8 cellular contexts compared by ENCODE assay signal in the genomic region with DNA sequence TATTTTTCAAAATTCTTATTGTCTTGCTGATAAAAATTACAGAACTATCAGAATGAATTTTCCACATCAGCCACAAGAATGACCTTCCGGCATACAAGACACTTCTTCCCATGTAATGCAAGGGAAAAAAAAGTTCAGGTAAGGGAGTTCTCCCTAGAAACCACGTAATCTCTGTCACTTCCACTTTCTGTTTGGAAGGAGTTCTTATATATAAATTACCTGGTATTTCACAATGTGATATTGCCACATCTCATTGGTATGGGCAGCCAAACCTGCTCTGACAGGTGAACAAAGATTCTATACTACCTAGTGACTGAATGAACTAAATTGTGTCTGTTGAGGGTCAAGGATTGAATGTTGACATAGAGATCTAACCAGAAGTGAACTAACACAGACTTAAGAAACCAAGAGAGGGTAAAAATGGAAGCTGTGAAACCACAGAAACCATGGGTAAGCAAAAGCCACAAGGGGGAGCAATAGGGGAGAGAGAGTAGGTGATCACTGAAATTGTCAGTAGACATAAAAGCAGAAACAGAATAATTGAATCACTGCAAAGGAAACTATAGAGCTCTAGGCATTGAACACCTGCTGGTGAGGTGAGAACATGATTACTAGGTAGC.
A peak's percentile ranks its signal among the peaks of the same experiment; 100 is the strongest.
DNase-seq lines count a peak whose midpoint lies in the region; ATAC-seq and TF ChIP-seq lines count a peak whose summit lies in the region.

No MANE protein-coding gene starts in this region.

- H3K27me3 Mint-ChIP-seq in nephron progenitor cell (ENCODE audit: low read depth, poor library complexity) = peaks cover 2% of the 10 kb centered on the region

- H3K4me1 ChIP-seq in BLaER1 (peaks cover 21% of the 10 kb centered on the region), PC-9 (replicated peaks; ENCODE audit: insufficient read depth) (no peaks in the 10 kb centered on the region), tibial nerve (no peaks in the 10 kb centered on the region), left ventricle myocardium inferior (no peaks in the 10 kb centered on the region)

- TF ChIP-seq CTCF in PC-9 (conservative IDR thresholded peaks at IDR 0.05) = peak; percentile 49; the same call in 1 of the 2 replicates
- TF ChIP-seq CTCF in nephron progenitor cell (IDR thresholded peaks at IDR 0.05) = peak; percentile 36
- TF ChIP-seq CTCF in tibial nerve (IDR thresholded peaks at IDR 0.05) = no peak
- no peak for TF ChIP-seq CTCF in left ventricle myocardium inferior (IDR thresholded peaks at IDR 0.05; ENCODE audit: borderline replicate concordance)

- no peak for TF ChIP-seq EP300 in tibial nerve (IDR thresholded peaks at IDR 0.05)

- H3K4me1 Mint-ChIP-seq in nephron progenitor cell = no peaks in the 10 kb centered on the region

- intact Hi-C loops in PC-9 (cut with micrococcal nuclease; ENCODE audit: unreplicated experiment) (no loop called here), left ventricle myocardium inferior (cut with micrococcal nuclease) (no loop called here)

- H3K4me3 Mint-ChIP-seq in nephron progenitor cell = no peak overlapping the region

- H3K4me3 ChIP-seq in BLaER1 (no peak overlapping the region), PC-9 (no peak overlapping the region), tibial nerve (no peak overlapping the region), left ventricle myocardium inferior (no peak overlapping the region)

- H3K9me3 ChIP-seq in BLaER1 = 0 out of 2 replicates have a peak, but pooled peaks cover 3% of the 10 kb centered on the region
- no peaks in the 10 kb centered on the region for H3K9me3 ChIP-seq in PC-9 (ENCODE audit: insufficient read depth, low read depth)
- H3K9me3 ChIP-seq in tibial nerve = no peaks in the 10 kb centered on the region
- peaks cover 10% of the 10 kb centered on the region for H3K9me3 ChIP-seq in left ventricle myocardium inferior (replicated peaks)

- H3K9ac ChIP-seq in BLaER1 = no peak overlapping the region

- no peaks in the 10 kb centered on the region for H3K9me2 ChIP-seq in PC-9 (ENCODE audit: insufficient read depth)

- no peak overlapping the region for H3K27ac Mint-ChIP-seq in nephron progenitor cell

- 88 to 95% methylated on average over 2 of the region's 2 CpGs for WGBS in tibial nerve, 2 donors

- CTCF ChIA-PET in PC-9 (lab: Charles Lee) = no interaction called here

- ATAC-seq in GM19023 (IDR thresholded peaks at IDR 0.05; ENCODE audit: unreplicated experiment) (peak; percentile 98), HG03103 (IDR thresholded peaks at IDR 0.05; ENCODE audit: low read depth, unreplicated experiment) (peak; percentile 98)

- H3K36me3 ChIP-seq in BLaER1 (no peaks in the 10 kb centered on the region), PC-9 (ENCODE audit: low read depth) (no peaks in the 10 kb centered on the region), tibial nerve (no peaks in the 10 kb centered on the region), left ventricle myocardium inferior (no peaks in the 10 kb centered on the region)

- H3K79me2 ChIP-seq in PC-9 (ENCODE audit: low read depth) = no peaks in the 10 kb centered on the region

- no peaks in the 10 kb centered on the region for H3F3A ChIP-seq in PC-9 (ENCODE audit: insufficient read depth, low read depth)

- no peaks in the 10 kb centered on the region for H3K9me3 Mint-ChIP-seq in nephron progenitor cell

- H3K4me2 ChIP-seq in BLaER1 (peak overlapping the region; percentile 65), PC-9 (peak overlapping the region; percentile 31)

- H3K27ac ChIP-seq in BLaER1 (no peak overlapping the region; the same call in 1 of the 2 replicates), PC-9 (no peak overlapping the region), tibial nerve (no peak overlapping the region), left ventricle myocardium inferior (replicated peaks) (no peak overlapping the region)

- 0 out of 2 replicates have a peak overlapping the region, but pooled peaks have one; percentile 39 for H2AFZ ChIP-seq in PC-9

- no peaks in the 10 kb centered on the region for H4K20me1 ChIP-seq in BLaER1
- H4K20me1 ChIP-seq in PC-9 (ENCODE audit: insufficient read depth) = no peaks in the 10 kb centered on the region

- H3K27me3 ChIP-seq in BLaER1 (no peaks in the 10 kb centered on the region), PC-9 (ENCODE audit: insufficient read depth, low read depth) (no peaks in the 10 kb centered on the region), tibial nerve (no peaks in the 10 kb centered on the region), left ventricle myocardium inferior (ENCODE audit: low read depth) (no peaks in the 10 kb centered on the region)

- no peak for TF ChIP-seq POLR2A in tibial nerve (IDR thresholded peaks at IDR 0.05)

- BruUV-seq in PC-9 (replicated peaks; lab: Mats Ljungman, UMichigan) = no TSS peak

- POLR2A ChIA-PET in PC-9 (lab: Charles Lee; ENCODE audit: unreplicated experiment) = no interaction called here

- no peaks in the 10 kb centered on the region for H3K36me3 Mint-ChIP-seq in nephron progenitor cell (ENCODE audit: low read depth)

- DNase-seq in PC-9 (peak in 1 of 2 experiments; percentile 45), nephron progenitor cell (no peak), tibial nerve (ENCODE audit: low spot score in 2 of 2) (no peak), left ventricle myocardium inferior (no peak), NCI-H345 treated with DMSO at 0.1 percent for 48 hours (lab: John Stamatoyannopoulos, UW; ENCODE audit: unreplicated experiment) (no peak)

Comparison
In these comparisons a context has a peak if more than half of its experiments do, and no peak if none do; other contexts are left out.
1. CTCF ChIP-seq: peak in PC-9 (single experiment) and nephron progenitor cell (single experiment); none in tibial nerve (0 of 5) and left ventricle myocardium inferior (single experiment).